1 cellular context compared by ENCODE assay signal in the genomic region with DNA sequence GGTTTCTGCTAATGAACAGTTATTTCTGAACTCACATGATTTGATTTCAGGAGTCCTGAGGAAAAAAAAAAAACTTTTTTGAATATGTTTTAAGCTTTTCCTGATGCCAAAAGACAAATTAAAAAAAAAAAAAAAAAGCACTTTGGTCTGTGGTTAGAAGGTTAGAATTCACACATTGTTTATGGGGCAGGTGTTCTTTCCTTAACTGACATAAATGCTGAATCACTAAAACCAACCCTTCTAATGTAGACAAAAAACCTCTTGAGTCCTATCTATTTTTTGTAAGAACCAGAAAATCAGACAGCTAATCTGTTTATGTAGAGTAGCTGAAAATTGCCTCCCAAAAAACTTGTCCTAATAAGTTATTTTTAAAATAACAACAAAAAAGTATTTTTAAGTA.
TF ChIP-seq lines count a peak whose summit lies in the region.

No MANE protein-coding gene starts in this region.

TF ChIP-seq in GM12878, 131 proteins besides CTCF, POLR2A, EP300 and RAD21 (continued from another document):
- TF ChIP-seq, protein P1, sequence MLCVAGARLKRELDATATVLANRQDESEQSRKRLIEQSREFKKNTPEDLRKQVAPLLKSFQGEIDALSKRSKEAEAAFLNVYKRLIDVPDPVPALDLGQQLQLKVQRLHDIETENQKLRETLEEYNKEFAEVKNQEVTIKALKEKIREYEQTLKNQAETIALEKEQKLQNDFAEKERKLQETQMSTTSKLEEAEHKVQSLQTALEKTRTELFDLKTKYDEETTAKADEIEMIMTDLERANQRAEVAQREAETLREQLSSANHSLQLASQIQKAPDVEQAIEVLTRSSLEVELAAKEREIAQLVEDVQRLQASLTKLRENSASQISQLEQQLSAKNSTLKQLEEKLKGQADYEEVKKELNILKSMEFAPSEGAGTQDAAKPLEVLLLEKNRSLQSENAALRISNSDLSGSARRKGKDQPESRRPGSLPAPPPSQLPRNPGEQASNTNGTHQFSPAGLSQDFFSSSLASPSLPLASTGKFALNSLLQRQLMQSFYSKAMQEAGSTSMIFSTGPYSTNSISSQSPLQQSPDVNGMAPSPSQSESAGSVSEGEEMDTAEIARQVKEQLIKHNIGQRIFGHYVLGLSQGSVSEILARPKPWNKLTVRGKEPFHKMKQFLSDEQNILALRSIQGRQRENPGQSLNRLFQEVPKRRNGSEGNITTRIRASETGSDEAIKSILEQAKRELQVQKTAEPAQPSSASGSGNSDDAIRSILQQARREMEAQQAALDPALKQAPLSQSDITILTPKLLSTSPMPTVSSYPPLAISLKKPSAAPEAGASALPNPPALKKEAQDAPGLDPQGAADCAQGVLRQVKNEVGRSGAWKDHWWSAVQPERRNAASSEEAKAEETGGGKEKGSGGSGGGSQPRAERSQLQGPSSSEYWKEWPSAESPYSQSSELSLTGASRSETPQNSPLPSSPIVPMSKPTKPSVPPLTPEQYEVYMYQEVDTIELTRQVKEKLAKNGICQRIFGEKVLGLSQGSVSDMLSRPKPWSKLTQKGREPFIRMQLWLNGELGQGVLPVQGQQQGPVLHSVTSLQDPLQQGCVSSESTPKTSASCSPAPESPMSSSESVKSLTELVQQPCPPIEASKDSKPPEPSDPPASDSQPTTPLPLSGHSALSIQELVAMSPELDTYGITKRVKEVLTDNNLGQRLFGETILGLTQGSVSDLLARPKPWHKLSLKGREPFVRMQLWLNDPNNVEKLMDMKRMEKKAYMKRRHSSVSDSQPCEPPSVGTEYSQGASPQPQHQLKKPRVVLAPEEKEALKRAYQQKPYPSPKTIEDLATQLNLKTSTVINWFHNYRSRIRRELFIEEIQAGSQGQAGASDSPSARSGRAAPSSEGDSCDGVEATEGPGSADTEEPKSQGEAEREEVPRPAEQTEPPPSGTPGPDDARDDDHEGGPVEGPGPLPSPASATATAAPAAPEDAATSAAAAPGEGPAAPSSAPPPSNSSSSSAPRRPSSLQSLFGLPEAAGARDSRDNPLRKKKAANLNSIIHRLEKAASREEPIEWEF (IDR thresholded peaks at IDR 0.05; ENCODE audit: insufficient replicate concordance, low read depth, low read length) = no peak
- no peak for TF ChIP-seq CBFB (IDR thresholded peaks at IDR 0.05; ENCODE audit: low read depth)
- TF ChIP-seq ZSCAN29 (IDR thresholded peaks at IDR 0.05) = no peak
- TF ChIP-seq, protein P2, sequence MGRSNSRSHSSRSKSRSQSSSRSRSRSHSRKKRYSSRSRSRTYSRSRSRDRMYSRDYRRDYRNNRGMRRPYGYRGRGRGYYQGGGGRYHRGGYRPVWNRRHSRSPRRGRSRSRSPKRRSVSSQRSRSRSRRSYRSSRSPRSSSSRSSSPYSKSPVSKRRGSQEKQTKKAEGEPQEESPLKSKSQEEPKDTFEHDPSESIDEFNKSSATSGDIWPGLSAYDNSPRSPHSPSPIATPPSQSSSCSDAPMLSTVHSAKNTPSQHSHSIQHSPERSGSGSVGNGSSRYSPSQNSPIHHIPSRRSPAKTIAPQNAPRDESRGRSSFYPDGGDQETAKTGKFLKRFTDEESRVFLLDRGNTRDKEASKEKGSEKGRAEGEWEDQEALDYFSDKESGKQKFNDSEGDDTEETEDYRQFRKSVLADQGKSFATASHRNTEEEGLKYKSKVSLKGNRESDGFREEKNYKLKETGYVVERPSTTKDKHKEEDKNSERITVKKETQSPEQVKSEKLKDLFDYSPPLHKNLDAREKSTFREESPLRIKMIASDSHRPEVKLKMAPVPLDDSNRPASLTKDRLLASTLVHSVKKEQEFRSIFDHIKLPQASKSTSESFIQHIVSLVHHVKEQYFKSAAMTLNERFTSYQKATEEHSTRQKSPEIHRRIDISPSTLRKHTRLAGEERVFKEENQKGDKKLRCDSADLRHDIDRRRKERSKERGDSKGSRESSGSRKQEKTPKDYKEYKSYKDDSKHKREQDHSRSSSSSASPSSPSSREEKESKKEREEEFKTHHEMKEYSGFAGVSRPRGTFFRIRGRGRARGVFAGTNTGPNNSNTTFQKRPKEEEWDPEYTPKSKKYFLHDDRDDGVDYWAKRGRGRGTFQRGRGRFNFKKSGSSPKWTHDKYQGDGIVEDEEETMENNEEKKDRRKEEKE (IDR thresholded peaks at IDR 0.05) = no peak
